Comparison of ENCODE assay signal across 8 cellular contexts in the genomic region with DNA sequence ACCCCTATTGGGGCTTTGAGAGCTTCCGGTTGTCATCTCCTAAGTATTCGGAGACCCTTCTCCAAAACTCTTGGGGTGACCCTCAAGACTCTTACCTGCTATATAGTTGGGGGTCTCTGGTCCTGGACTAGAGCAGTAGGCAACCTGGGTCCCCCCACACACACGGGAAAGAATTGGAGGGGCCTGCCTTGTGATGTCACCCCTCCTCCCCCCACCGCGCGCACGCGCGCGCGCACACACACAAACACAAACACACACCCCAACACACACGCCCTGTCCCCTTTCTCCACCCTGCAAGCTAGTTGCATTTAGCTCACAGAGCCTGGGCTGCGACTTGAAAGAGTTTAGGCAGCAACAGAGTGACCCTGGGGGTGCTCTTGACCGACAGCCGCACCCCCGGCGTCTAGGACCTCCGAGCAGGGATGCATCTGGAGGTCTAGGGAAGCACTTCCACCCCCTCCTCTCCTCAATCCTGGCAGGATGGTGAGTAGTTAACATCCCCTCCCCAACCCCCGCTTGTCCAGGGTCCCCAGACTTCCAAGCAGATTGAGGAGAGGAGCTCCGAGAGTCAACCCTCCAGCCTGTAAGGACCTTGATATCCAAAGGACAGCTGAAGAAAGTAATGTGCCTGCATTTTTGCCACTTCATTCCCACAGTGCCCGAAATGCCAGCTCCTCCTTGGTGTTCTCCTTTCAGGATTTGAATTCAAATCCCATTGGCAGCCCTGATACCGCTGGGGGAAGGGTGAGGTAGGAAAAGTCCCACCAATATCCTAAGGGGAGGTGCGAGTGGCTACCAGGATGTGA. TPM values are rescaled to one million over a fixed set of nuclear protein-coding genes. Genes with fewer than 3 reads are reported as not detected.
DNase-seq lines count a peak whose midpoint lies in the region; ATAC-seq, FAIRE-seq and TF ChIP-seq lines count a peak whose summit lies in the region.

No MANE protein-coding gene starts in this region.

- peaks cover 31 to 52% of the 10 kb centered on the region in 2 donors for H3K4me1 Mint-ChIP-seq in stimulated activated naive B cell treated with anti-CD40 and anti-IgM and Interleukin-4, amounts not matched to agents 10 μg/mL and 1 μg/mL and 100 μg/mL, for 72 hours

- FAIRE-seq in GM18507 (lab: Jason Lieb, UNC), result peak; percentile 21

- H3K27ac Mint-ChIP-seq in stimulated activated naive B cell treated with anti-CD40 and anti-IgM and Interleukin-4, amounts not matched to agents 10 μg/mL and 1 μg/mL and 100 μg/mL, for 72 hours, result peak overlapping the region; percentile 96

- no peaks in the 10 kb centered on the region for H3K27me3 Mint-ChIP-seq in stimulated activated naive B cell treated with anti-CD40 and anti-IgM and Interleukin-4, amounts not matched to agents 10 μg/mL and 1 μg/mL and 100 μg/mL, for 72 hours

- H3K36me3 Mint-ChIP-seq in stimulated activated naive B cell treated with anti-CD40 and anti-IgM and Interleukin-4, amounts not matched to agents 10 μg/mL and 1 μg/mL and 100 μg/mL, for 72 hours, result peaks cover 27 to 37% of the 10 kb centered on the region in 2 donors

- H3K4me3 ChIP-seq in epithelial cell of proximal tubule (ENCODE audit: low read depth, low read length), result peak overlapping the region; percentile 97

- ATAC-seq in stimulated activated naive B cell treated with anti-CD40 and anti-IgM and Interleukin-4, amounts not matched to agents 10 μg/mL and 1 μg/mL and 100 μg/mL, for 72 hours (replicated peaks), result peak in 1 of 2 donors; percentile 23
- ATAC-seq in HG02981 (IDR thresholded peaks at IDR 0.05; ENCODE audit: unreplicated experiment), result no peak
- ATAC-seq in GM21515 (IDR thresholded peaks at IDR 0.05; ENCODE audit: unreplicated experiment), result no peak

- H3K9me3 Mint-ChIP-seq in stimulated activated naive B cell treated with anti-CD40 and anti-IgM and Interleukin-4, amounts not matched to agents 10 μg/mL and 1 μg/mL and 100 μg/mL, for 72 hours, result no peaks in the 10 kb centered on the region

- TF ChIP-seq CTCF in epithelial cell of proximal tubule (conservative IDR thresholded peaks at IDR 0.05; ENCODE audit: low read depth, low read length), result no peak

- peak overlapping the region; percentile 99 to 100 for H3K4me3 Mint-ChIP-seq in stimulated activated naive B cell treated with anti-CD40 and anti-IgM and Interleukin-4, amounts not matched to agents 10 μg/mL and 1 μg/mL and 100 μg/mL, for 72 hours

- DNase-seq in GM18507 (ENCODE audit: extremely low spot score, insufficient read length, low read depth) (peak; percentile 36), NCI-H345 treated with DMSO at 0.1 percent for 48 hours (lab: John Stamatoyannopoulos, UW; ENCODE audit: unreplicated experiment) (peak; percentile 49), activated T-cell treated with anti-CD3 and anti-CD28 coated beads for 4 hours (peak; percentile 45), epithelial cell of proximal tubule (ENCODE audit: low read depth) (no peak), middle frontal gyrus (ENCODE audit: extremely low spot score, low spot score) (peak; percentile 50)
- DNase-seq in stimulated activated naive B cell treated with anti-CD40 and anti-IgM and Interleukin-4, amounts not matched to agents 10 μg/mL and 1 μg/mL and 100 μg/mL, for 72 hours, result peak; percentile 41

RNA-seq across cellular contexts. Expression of gene DNAJC14, which starts 1.4 kb away (rescaled TPM):
- total RNA-seq in epithelial cell of proximal tubule, result 24.7 and 41.5 TPM in 2 replicates

RNA-seq across cellular contexts. Expression of gene MMP19, which starts 11.9 kb away (rescaled TPM):
- 1.2 and 1.3 TPM in 2 replicates for total RNA-seq in epithelial cell of proximal tubule

RNA-seq across cellular contexts. Expression of gene ORMDL2, which starts 13.0 kb away (rescaled TPM):
- total RNA-seq in epithelial cell of proximal tubule, result 40.5 and 47.1 TPM in 2 replicates

RNA-seq across cellular contexts. Expression of gene SARNP, which starts 13.3 kb away (rescaled TPM):
- 155 and 203 TPM in 2 replicates for total RNA-seq in epithelial cell of proximal tubule
